Comparison of ENCODE assay signal across 15 cellular contexts in the genomic region with DNA sequence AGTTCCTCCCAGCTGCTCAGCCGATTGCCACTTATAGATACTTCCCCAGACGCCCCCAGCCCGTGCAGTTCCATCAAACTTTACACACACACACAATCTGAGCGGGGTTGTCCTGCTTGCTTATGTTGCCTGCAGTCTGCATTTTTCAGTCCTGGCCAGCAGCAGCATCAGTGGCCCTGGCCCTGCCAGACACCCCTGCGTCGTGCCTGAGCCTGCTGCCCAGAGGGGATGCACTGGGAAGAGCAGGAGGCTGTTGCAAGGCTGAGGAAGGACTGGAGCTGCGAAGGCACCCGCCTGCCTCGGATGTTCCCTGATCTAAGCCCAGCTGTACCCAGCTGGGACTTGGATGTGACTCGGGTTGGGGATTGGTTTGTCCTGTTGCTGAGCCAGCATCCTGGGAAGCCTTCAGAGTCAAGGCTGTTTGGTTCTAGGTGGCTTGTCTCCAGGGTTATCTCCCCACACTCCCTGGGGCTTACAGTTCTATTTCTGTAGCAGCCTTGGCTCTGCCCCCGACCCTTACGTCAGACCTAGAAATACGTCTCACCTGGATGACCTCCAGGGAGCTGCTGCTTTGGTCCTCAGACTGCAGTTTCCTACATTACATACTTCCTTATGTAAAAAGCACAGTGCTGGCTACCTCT. TPM values are rescaled to one million over a fixed set of nuclear protein-coding genes. Genes with fewer than 3 reads are reported as not detected.
DNase-seq lines count a peak whose midpoint lies in the region; ATAC-seq, FAIRE-seq and TF ChIP-seq lines count a peak whose summit lies in the region.
"Had no signal": no experiment of that assay in that cellular context is flagged by ENCODE, and none has a peak within 500 bp of the region (broad histone marks: within the 10 kb centered on the region; RNA-seq: fewer than 3 reads in every experiment).

No MANE protein-coding gene starts in this region.

- no peak for TF ChIP-seq EP300 in sigmoid colon (IDR thresholded peaks at IDR 0.05)

- TF ChIP-seq POLR2A in GM12891 (IDR thresholded peaks at IDR 0.05; ENCODE audit: low read depth, low read length): no peak
- no peak for TF ChIP-seq POLR2A in sigmoid colon (IDR thresholded peaks at IDR 0.05)

- no peaks in the 10 kb centered on the region for H3K36me3 Mint-ChIP-seq in activated B cell treated with CpG ODN at 0.5 μM for 24 hours (ENCODE audit: low read depth)

- ATAC-seq in activated B cell treated with CpG ODN at 0.5 μM for 24 hours (ENCODE audit: low read depth) (peak; percentile 14), GM21737 (IDR thresholded peaks at IDR 0.05; ENCODE audit: unreplicated experiment) (no peak), HG03025 (IDR thresholded peaks at IDR 0.05; ENCODE audit: low FRiP score, unreplicated experiment) (no peak), GM18520 (IDR thresholded peaks at IDR 0.05; ENCODE audit: unreplicated experiment) (no peak)
- ATAC-seq: activated CD4-positive, CD25-positive, alpha-beta regulatory T cell treated with anti-CD3 and anti-CD28 coated beads, Interleukin-2, amount 50 U/mL, for 24 hours had no signal

- CTCF ChIA-PET in activated B cell treated with CpG ODN at 0.5 μM for 24 hours (lab: Charles Lee): no interaction called here

- no peak for DNase-seq in GM12891 (ENCODE audit: insufficient read length, low spot score)
- DNase-seq in activated B cell treated with CpG ODN at 0.5 μM for 24 hours: no peak
- DNase-seq in right atrium auricular region (ENCODE audit: low spot score): peak; percentile 62
- peak; percentile 92 for DNase-seq in sigmoid colon
- no peak for DNase-seq in H7
- DNase-seq: activated naive CD8-positive, alpha-beta T cell treated with anti-CD3 and anti-CD28 coated beads, Interleukin-2, amount 10 ng/mL, durations not matched to agents 7 days and 5 days; Caco-2; effector memory CD4-positive, alpha-beta T cell; NCI-H187 treated with DMSO at 0.1 percent for 48 hours; nucleus accumbens had no signal

- H3K4me1 Mint-ChIP-seq in activated B cell treated with CpG ODN at 0.5 μM for 24 hours: peaks cover 13% of the 10 kb centered on the region

- 74 to 79% methylated on average over 13 of the region's 13 CpGs for WGBS in sigmoid colon, 2 donors

- H3K4me3 ChIP-seq in right atrium auricular region: no peak overlapping the region
- no peak overlapping the region for H3K4me3 ChIP-seq in sigmoid colon
- no peak overlapping the region for H3K4me3 ChIP-seq in H7 (ENCODE audit: insufficient read depth, low read depth, low read length)

- H3K4me3 Mint-ChIP-seq in activated B cell treated with CpG ODN at 0.5 μM for 24 hours: no peak overlapping the region
- H3K4me3 Mint-ChIP-seq: activated naive CD8-positive, alpha-beta T cell treated with anti-CD3 and anti-CD28 coated beads, Interleukin-2, amount 10 ng/mL, durations not matched to agents 7 days and 5 days had no signal

- no peaks in the 10 kb centered on the region for H3K27me3 ChIP-seq in right atrium auricular region
- H3K27me3 ChIP-seq in sigmoid colon: no peaks in the 10 kb centered on the region
- no peaks in the 10 kb centered on the region for H3K27me3 ChIP-seq in H7 (ENCODE audit: control insufficient read depth, insufficient read depth, low read length)

- H3K36me3 ChIP-seq in right atrium auricular region (no peaks in the 10 kb centered on the region), sigmoid colon (no peaks in the 10 kb centered on the region), H7 (replicated peaks; ENCODE audit: control insufficient read depth, insufficient read depth, low read length) (no peaks in the 10 kb centered on the region)

- intact Hi-C loops in activated B cell treated with CpG ODN at 0.5 μM for 24 hours (cut with micrococcal nuclease): no loop called here
- intact Hi-C loops in sigmoid colon (cut with DNase I): loop anchor here (5.0 kb wide), 1 partner anchor 37 kb away; no protein-coding TSS in a partner anchor

- H3K9me3 ChIP-seq in right atrium auricular region: no peaks in the 10 kb centered on the region
- H3K9me3 ChIP-seq in sigmoid colon: no peaks in the 10 kb centered on the region
- H3K9me3 ChIP-seq: Caco-2 had no signal

- H3K27ac Mint-ChIP-seq in activated B cell treated with CpG ODN at 0.5 μM for 24 hours: no peak overlapping the region
- H3K27ac Mint-ChIP-seq: activated naive CD8-positive, alpha-beta T cell treated with anti-CD3 and anti-CD28 coated beads, Interleukin-2, amount 10 ng/mL, durations not matched to agents 7 days and 5 days had no signal

- no peaks in the 10 kb centered on the region for H3K9me3 Mint-ChIP-seq in activated B cell treated with CpG ODN at 0.5 μM for 24 hours
- H3K9me3 Mint-ChIP-seq: activated naive CD8-positive, alpha-beta T cell treated with anti-CD3 and anti-CD28 coated beads, Interleukin-2, amount 10 ng/mL, durations not matched to agents 7 days and 5 days had no signal

- H3K27ac ChIP-seq in right atrium auricular region: peak overlapping the region in 1 of 2 donors; percentile 32
- H3K27ac ChIP-seq in sigmoid colon: peak overlapping the region; percentile 52 to 73 (median 67)

- H3K27me3 Mint-ChIP-seq in activated B cell treated with CpG ODN at 0.5 μM for 24 hours: peaks cover 9% of the 10 kb centered on the region

- peak; percentile 38 for FAIRE-seq in GM12891 (lab: Jason Lieb, UNC)
- FAIRE-seq: GM12892 had no signal

- POLR2A ChIA-PET in activated B cell treated with CpG ODN at 0.5 μM for 24 hours (lab: Charles Lee): no interaction called here

- no peak for TF ChIP-seq CTCF in activated B cell treated with CpG ODN at 0.5 μM for 24 hours (IDR thresholded peaks at IDR 0.05)
- no peak for TF ChIP-seq CTCF in right atrium auricular region (IDR thresholded peaks at IDR 0.05)
- no peak for TF ChIP-seq CTCF in sigmoid colon (IDR thresholded peaks at IDR 0.05)

- H3K4me1 ChIP-seq in right atrium auricular region (peaks cover 0 to 29% of the 10 kb centered on the region in 2 donors), sigmoid colon (peaks cover 0 to 23% (median 15%) of the 10 kb centered on the region in 4 donors)
- H3K4me1 ChIP-seq: Caco-2 had no signal

TF ChIP-seq in GM12891, 5 proteins besides CTCF, POLR2A, EP300 and RAD21:
- no peak for TF ChIP-seq SPI1 (IDR thresholded peaks at IDR 0.05; ENCODE audit: low read depth, low read length)
- no peak for TF ChIP-seq POU2F2 (IDR thresholded peaks at IDR 0.05; ENCODE audit: low read depth, low read length)
- TF ChIP-seq POLR2AphosphoS5 (IDR thresholded peaks at IDR 0.05; ENCODE audit: low read depth, low read length): no peak
- TF ChIP-seq PAX5 (IDR thresholded peaks at IDR 0.05; ENCODE audit: insufficient read depth, low read length, severe bottlenecking): no peak
- no peak for TF ChIP-seq TAF1 (IDR thresholded peaks at IDR 0.05; ENCODE audit: low read depth, low read length)

RNA-seq across cellular contexts. Expression of gene MAN1C1, which starts 42.3 kb away (rescaled TPM):
- 0.94 TPM for polyA plus RNA-seq in GM12891 (2012; ENCODE audit: low read depth, missing spikeins)
- total RNA-seq in activated B cell treated with CpG ODN at 0.5 μM for 24 hours: 0.20 and 0.34 TPM in 2 replicates
- total RNA-seq in right atrium auricular region: 10 to 100 TPM in 1 of 2 donors, 1 to 10 TPM in 1; 9.4 to 13.6 TPM
- 10 to 100 TPM; 12.8 to 32.1 (median 22.9) TPM for total RNA-seq in sigmoid colon
- polyA plus RNA-seq in sigmoid colon: 1 to 10 TPM in 2 of 3 donors, under 1 TPM in 1; 0.69 to 7.4 (median 3.6) TPM
- total RNA-seq in H7 (2014; rRNA removed; shearing (Covaris generic)): 19.5 and 25.6 TPM in 2 replicates

Comparison
In these comparisons a context has a peak if more than half of its experiments do, and no peak if none do; other contexts are left out.
1. DNase-seq: peak in right atrium auricular region (single experiment) and sigmoid colon (single experiment); none in GM12891 (single experiment), activated B cell treated with CpG ODN at 0.5 μM for 24 hours (single experiment) and H7 (single experiment).